ENCODE assay signal across 22 cellular contexts in the genomic region with DNA sequence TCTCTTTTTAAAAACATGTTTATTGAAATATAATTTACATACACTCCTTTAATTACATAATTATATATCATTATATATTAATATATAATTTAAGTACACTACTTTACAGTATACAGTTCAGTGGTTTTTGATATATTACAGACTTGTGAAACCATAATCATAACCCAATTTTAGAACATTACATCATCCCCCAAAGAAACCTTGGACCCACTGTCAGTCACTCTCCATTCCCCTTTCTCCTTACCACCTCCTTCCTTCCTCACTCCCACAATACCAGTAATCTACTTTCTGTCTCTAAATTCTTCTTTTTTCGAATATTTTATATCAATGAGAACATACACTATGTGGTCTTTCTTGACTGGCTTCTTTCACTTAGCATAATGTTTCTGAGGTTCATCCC. TPM values are rescaled to one million over a fixed set of nuclear protein-coding genes. Genes with fewer than 3 reads are reported as not detected.
"Had no signal": no experiment of that assay in that cellular context is flagged by ENCODE, and none has a peak within 500 bp of the region (broad histone marks: within the 10 kb centered on the region; RNA-seq: fewer than 3 reads in every experiment).

No MANE protein-coding gene starts in this region.

- H3K9me3 Mint-ChIP-seq: central memory CD8-positive, alpha-beta T cell; dendritic cell treated with granulocyte-macrophage colony-stimulating factor and Interleukin-4, amounts not matched to agents 40 ng/mL and 50 ng/mL, for 4 days; natural killer cell treated with Interleukin-12 subunit alpha and Interleukin-12 subunit beta and Interleukin-15 and Interleukin-18, amount 100 ng/mL, for 72 hours had no signal

- H3K4me3 Mint-ChIP-seq: activated naive CD8-positive, alpha-beta T cell; activated T-cell treated with anti-CD3 and anti-CD28 coated beads, Interleukin-2, amount 50 U/mL, for 72 hours; central memory CD8-positive, alpha-beta T cell; dendritic cell treated with granulocyte-macrophage colony-stimulating factor and Interleukin-4, amounts not matched to agents 40 ng/mL and 50 ng/mL, for 4 days; natural killer cell treated with Interleukin-12 subunit alpha and Interleukin-12 subunit beta and Interleukin-15 and Interleukin-18, amount 100 ng/mL, for 72 hours had no signal

- ATAC-seq: activated T-cell treated with anti-CD3 and anti-CD28 coated beads, Interleukin-2, amount 50 U/mL, for 72 hours; left lung; lower lobe of right lung; natural killer cell treated with Interleukin-12 subunit alpha and Interleukin-12 subunit beta and Interleukin-15 and Interleukin-18, amount 100 ng/mL, for 72 hours; right lobe of liver; stimulated activated naive CD8-positive, alpha-beta T cell treated with anti-CD3 and anti-CD28 coated beads, Interleukin-15, Interleukin-2, amounts not matched to agents 100 U/mL and 50 U/mL, for 24 hours had no signal

- DNase-seq: activated CD4-positive, alpha-beta T cell treated with anti-CD3 and anti-CD28 coated beads for 4 hours; activated CD4-positive, alpha-beta T cell treated with anti-CD3 and anti-CD28 coated beads, Interleukin-2, amount 50 U/mL, for 4 hours; activated naive CD4-positive, alpha-beta T cell treated with Interleukin-2 at 50 U/mL for 16 hours; activated T-cell treated with anti-CD3 and anti-CD28 coated beads for 4 hours; activated T-cell treated with anti-CD3 and anti-CD28 coated beads, Interleukin-2, amount 50 U/mL, for 72 hours; anterior cingulate cortex; left lung; lower lobe of right lung; mesenchymal stem cell; ovary; right lobe of liver; stimulated activated CD4-positive, alpha-beta T cell treated with anti-CD3 and anti-CD28 coated beads, Interleukin-12 subunit alpha, Interleukin-12 subunit beta, amount 100 ng/mL, for 4 hours; stimulated activated CD4-positive, alpha-beta T cell treated with anti-CD3 and anti-CD28 coated beads, Interleukin-4, amount 100 ng/mL, for 1 hour; stimulated activated naive CD8-positive, alpha-beta T cell treated with anti-CD3 and anti-CD28 coated beads, Interleukin-15, Interleukin-2, amounts not matched to agents 100 U/mL and 50 U/mL, for 24 hours; testis; trophoblast cell had no signal

- H3K27ac Mint-ChIP-seq: activated naive CD8-positive, alpha-beta T cell; activated T-cell treated with anti-CD3 and anti-CD28 coated beads, Interleukin-2, amount 50 U/mL, for 72 hours; dendritic cell treated with granulocyte-macrophage colony-stimulating factor and Interleukin-4, amounts not matched to agents 40 ng/mL and 50 ng/mL, for 4 days; natural killer cell treated with Interleukin-12 subunit alpha and Interleukin-12 subunit beta and Interleukin-15 and Interleukin-18, amount 100 ng/mL, for 72 hours; progenitor cell of endocrine pancreas had no signal

- H3K36me3 Mint-ChIP-seq: activated naive CD8-positive, alpha-beta T cell had no signal

RNA-seq across cellular contexts. Expression of a gene that starts 18.2 kb away (rescaled TPM):
- total RNA-seq: activated T-cell treated with anti-CD3 and anti-CD28 coated beads, Interleukin-2, amount 50 U/mL, for 72 hours; mononuclear cell; natural killer cell treated with Interleukin-12 subunit alpha and Interleukin-12 subunit beta and Interleukin-15 and Interleukin-18, amount 100 ng/mL, for 72 hours; progenitor cell of endocrine pancreas; right lobe of liver had no signal
